Comparison of ENCODE assay signal across 21 cellular contexts in genomic region chr7:2282185-2282751, GRCh38. TPM values are rescaled to one million over a fixed set of nuclear protein-coding genes. Genes with fewer than 3 reads are reported as not detected.
A peak's percentile ranks its signal among the peaks of the same experiment; 100 is the strongest.
DNase-seq lines count a peak whose midpoint lies in the region; ATAC-seq and TF ChIP-seq lines count a peak whose summit lies in the region.
"Had no signal": no experiment of that assay in that cellular context is flagged by ENCODE, and none has a peak within 500 bp of the region (broad histone marks: within the 10 kb centered on the region; RNA-seq: fewer than 3 reads in every experiment).

No MANE protein-coding gene starts in this region.

- H3K18ac ChIP-seq in neuronal stem cell (ENCODE audit: low read length), result no peak overlapping the region

- H3K27me3 Mint-ChIP-seq in glutamatergic neuron (ENCODE audit: unreplicated experiment) (peaks cover 4% of the 10 kb centered on the region), MCF 10A (ENCODE audit: insufficient read depth, unreplicated experiment) (no peaks in the 10 kb centered on the region)
- H3K27me3 Mint-ChIP-seq: IgD-negative memory B cell; stimulated activated naive CD8-positive, alpha-beta T cell treated with anti-CD3 and anti-CD28 coated beads, Interleukin-15, Interleukin-2, amounts not matched to agents 100 ng/mL and 50 ng/mL, for 24 hours; T-cell had no signal

- no peak overlapping the region for H2BK120ac ChIP-seq in neuronal stem cell (ENCODE audit: low read depth, low read length)

- no peak overlapping the region for H3K4me3 ChIP-seq in BLaER1 treated with 17β-estradiol and CSF1 and Interleukin-3, amounts not matched to agents 10 nM and 100 nM
- no peak overlapping the region for H3K4me3 ChIP-seq in neuronal stem cell (ENCODE audit: low read length in 2 of 2)
- H3K4me3 ChIP-seq: gastrocnemius medialis had no signal

- DNase-seq in glutamatergic neuron (no peak), neuronal stem cell (ENCODE audit: low spot score) (no peak), dedifferentiated amniotic fluid mesenchymal stem cell (ENCODE audit: extremely low spot score) (no peak), NCI-H69 (lab: John Stamatoyannopoulos, UW) (no peak), MCF 10A (ENCODE audit: unreplicated experiment) (no peak)
- DNase-seq: activated CD4-positive, CD25-positive, alpha-beta regulatory T cell treated with anti-CD3 and anti-CD28 coated beads, Interleukin-2, amount 50 U/mL, for 72 hours; activated CD8-positive, alpha-beta memory T cell treated with anti-CD3 and anti-CD28 coated beads, Interleukin-2, amount 50 U/mL, for 4 hours; activated naive CD4-positive, alpha-beta T cell treated with Interleukin-2 at 50 U/mL for 16 hours; brain microvascular endothelial cell; Calu3; gastrocnemius medialis; NCI-H2171; RPMI8226; stimulated activated CD4-positive, alpha-beta T cell treated with anti-CD3 and anti-CD28 coated beads, Interleukin-12 subunit alpha, Interleukin-12 subunit beta, amount 100 ng/mL, for 4 hours; T-cell had no signal

- peak overlapping the region; percentile 43 for H3K27ac Mint-ChIP-seq in glutamatergic neuron (ENCODE audit: unreplicated experiment)
- H3K27ac Mint-ChIP-seq in MCF 10A (ENCODE audit: low read depth, unreplicated experiment), result no peak overlapping the region
- H3K27ac Mint-ChIP-seq: stimulated activated naive CD8-positive, alpha-beta T cell treated with anti-CD3 and anti-CD28 coated beads, Interleukin-15, Interleukin-2, amounts not matched to agents 100 ng/mL and 50 ng/mL, for 24 hours; T-cell had no signal

- H3K23ac ChIP-seq in neuronal stem cell (ENCODE audit: low read depth, low read length, poor library complexity), result peak overlapping the region; percentile 91

- H4K91ac ChIP-seq in neuronal stem cell (ENCODE audit: low read depth, low read length, poor library complexity), result no peak overlapping the region

- peak overlapping the region; percentile 65 for H4K8ac ChIP-seq in neuronal stem cell (ENCODE audit: low read depth, low read length)

- H3K27me3 ChIP-seq in BLaER1 treated with 17β-estradiol and CSF1 and Interleukin-3, amounts not matched to agents 10 nM and 100 nM, result no peaks in the 10 kb centered on the region
- no peaks in the 10 kb centered on the region for H3K27me3 ChIP-seq in neuronal stem cell (ENCODE audit: control insufficient read depth in 3 of 3, insufficient read depth in 3 of 3, low read depth in 1 of 3, low read length in 3 of 3)
- H3K27me3 ChIP-seq: brain microvascular endothelial cell, gastrocnemius medialis had no signal

- H3K4me1 ChIP-seq in BLaER1 treated with 17β-estradiol and CSF1 and Interleukin-3, amounts not matched to agents 10 nM and 100 nM, result peaks cover 37 to 47% (median 43%) of the 10 kb centered on the region in 10 experiments
- H3K4me1 ChIP-seq in neuronal stem cell (ENCODE audit: control insufficient read depth in 2 of 2, insufficient read depth in 1 of 2, low read depth in 1 of 2, low read length in 2 of 2), result peaks cover 9 to 10% of the 10 kb centered on the region in 2 donors
- H3K4me1 ChIP-seq: gastrocnemius medialis, parathyroid adenoma had no signal

- no peak overlapping the region for H2BK5ac ChIP-seq in neuronal stem cell (ENCODE audit: low read length)

- H2BK15ac ChIP-seq in neuronal stem cell (ENCODE audit: low read length), result no peak overlapping the region

- peak overlapping the region; percentile 9 to 68 (median 39); a peak in 20 of 22 replicates for H3K4me2 ChIP-seq in BLaER1 treated with 17β-estradiol and CSF1 and Interleukin-3, amounts not matched to agents 10 nM and 100 nM
- no peak overlapping the region for H3K4me2 ChIP-seq in neuronal stem cell (ENCODE audit: insufficient read depth, low read length, poor library complexity, severe bottlenecking)

- POLR2A ChIA-PET in MCF 10A (lab: Yijun Ruan, JAX), result no interaction called here

- H2AK5ac ChIP-seq in neuronal stem cell (ENCODE audit: low read depth, low read length), result no peak overlapping the region

- no peaks in the 10 kb centered on the region for H3K36me3 Mint-ChIP-seq in glutamatergic neuron (ENCODE audit: unreplicated experiment)
- peaks cover 13% of the 10 kb centered on the region for H3K36me3 Mint-ChIP-seq in MCF 10A (ENCODE audit: insufficient read depth, unreplicated experiment)

- peak overlapping the region in 7 of 11 experiments; percentile 6 to 45 (median 28); a peak in 3 of 22 replicates for H3K9ac ChIP-seq in BLaER1 treated with 17β-estradiol and CSF1 and Interleukin-3, amounts not matched to agents 10 nM and 100 nM
- no peak overlapping the region for H3K9ac ChIP-seq in neuronal stem cell (ENCODE audit: low read depth, low read length, poor library complexity)
- H3K9ac ChIP-seq: parathyroid adenoma had no signal

- BruUV-seq in MCF 10A (replicated peaks; lab: Mats Ljungman, UMichigan), result no TSS peak

- no peak overlapping the region for H3K27ac ChIP-seq in BLaER1 treated with 17β-estradiol and CSF1 and Interleukin-3, amounts not matched to agents 10 nM and 100 nM
- H3K27ac ChIP-seq in VCaP, result peak overlapping the region; percentile 11; the same call in 1 of the 2 replicates
- H3K27ac ChIP-seq in neuronal stem cell (replicated peaks; ENCODE audit: low read length), result no peak overlapping the region
- H3K27ac ChIP-seq: brain microvascular endothelial cell, gastrocnemius medialis, parathyroid adenoma had no signal

- WGBS in neuronal stem cell (ENCODE audit: extremely low coverage in 2 of 2, insufficient read length in 2 of 2, insufficient replicate concordance in 1 of 2), 2 donors, result no CpG with 5 or more reads among the region's 14 CpGs

- no peak overlapping the region for H3K14ac ChIP-seq in neuronal stem cell (ENCODE audit: low read length)

- peaks cover 27 to 95% (median 49%) of the 10 kb centered on the region in 11 experiments; a peak in 21 of 22 replicates for H4K20me1 ChIP-seq in BLaER1 treated with 17β-estradiol and CSF1 and Interleukin-3, amounts not matched to agents 10 nM and 100 nM

- H3K36me3 ChIP-seq in BLaER1 treated with 17β-estradiol and CSF1 and Interleukin-3, amounts not matched to agents 10 nM and 100 nM, result peaks cover 0 to 52% (median 5%) of the 10 kb centered on the region in 11 experiments; a peak in 9 of 22 replicates
- H3K36me3 ChIP-seq in neuronal stem cell (replicated peaks in 1 of 2; ENCODE audit: control insufficient read depth in 2 of 2, insufficient read depth in 2 of 2, low read length in 2 of 2), result peaks cover 2 to 6% of the 10 kb centered on the region in 2 donors
- H3K36me3 ChIP-seq: gastrocnemius medialis had no signal

- TF ChIP-seq CTCF in VCaP (conservative IDR thresholded peaks at IDR 0.05) (no peak), glutamatergic neuron (IDR thresholded peaks at IDR 0.05; ENCODE audit: partially characterized antibody, unreplicated experiment) (no peak), MCF 10A (IDR thresholded peaks at IDR 0.05; ENCODE audit: unreplicated experiment) (no peak)

- intact Hi-C loops in MCF 10A (cut with micrococcal nuclease), result no loop called here

- no peak for ATAC-seq in GM19463 (IDR thresholded peaks at IDR 0.05; ENCODE audit: unreplicated experiment)
- ATAC-seq: gastrocnemius medialis, T-cell had no signal

- H3K4me1 Mint-ChIP-seq in glutamatergic neuron (ENCODE audit: low read depth, unreplicated experiment) (peaks cover 10% of the 10 kb centered on the region), MCF 10A (ENCODE audit: insufficient read depth, unreplicated experiment) (no peaks in the 10 kb centered on the region)

- no peak overlapping the region for H2AFZ ChIP-seq in neuronal stem cell (ENCODE audit: low read length)
- H2AFZ ChIP-seq: parathyroid adenoma had no signal

- no peak overlapping the region for H3K4ac ChIP-seq in neuronal stem cell (ENCODE audit: low read length)

- H3K4me3 Mint-ChIP-seq in glutamatergic neuron (ENCODE audit: unreplicated experiment) (no peak overlapping the region), MCF 10A (ENCODE audit: unreplicated experiment) (no peak overlapping the region)
- H3K4me3 Mint-ChIP-seq: stimulated activated naive CD8-positive, alpha-beta T cell treated with anti-CD3 and anti-CD28 coated beads, Interleukin-15, Interleukin-2, amounts not matched to agents 100 ng/mL and 50 ng/mL, for 24 hours; T-cell had no signal

- CTCF ChIA-PET in MCF 10A (lab: Yijun Ruan, JAX), result interaction anchor here (0.8 kb wide), 1 partner anchor 1091 kb away, joined by 4 read pairs; no protein-coding TSS in a partner anchor

- no peak overlapping the region for H2BK12ac ChIP-seq in neuronal stem cell (ENCODE audit: low read length)

- no peaks in the 10 kb centered on the region for H3K9me3 Mint-ChIP-seq in glutamatergic neuron (ENCODE audit: unreplicated experiment)
- H3K9me3 Mint-ChIP-seq in MCF 10A (ENCODE audit: unreplicated experiment), result no peaks in the 10 kb centered on the region
- H3K9me3 Mint-ChIP-seq: IgD-negative memory B cell; stimulated activated naive CD8-positive, alpha-beta T cell treated with anti-CD3 and anti-CD28 coated beads, Interleukin-15, Interleukin-2, amounts not matched to agents 100 ng/mL and 50 ng/mL, for 24 hours; T-cell had no signal

- peaks cover 6% of the 10 kb centered on the region for H3K79me1 ChIP-seq in neuronal stem cell (ENCODE audit: low read depth, low read length)

- H3K9me3 ChIP-seq in BLaER1 treated with 17β-estradiol and CSF1 and Interleukin-3, amounts not matched to agents 10 nM and 100 nM (replicated peaks in 1 of 11), result no peaks in the 10 kb centered on the region
- H3K9me3 ChIP-seq in neuronal stem cell (replicated peaks in 1 of 2; ENCODE audit: control insufficient read depth in 2 of 2, insufficient read depth in 1 of 2, low read depth in 1 of 2, low read length in 2 of 2), result peaks cover 0 to 1% of the 10 kb centered on the region in 2 donors
- H3K9me3 ChIP-seq: gastrocnemius medialis had no signal

RNA-seq across cellular contexts. Expression of gene SNX8, which starts 32.0 kb away (rescaled TPM):
- total RNA-seq in glutamatergic neuron (ENCODE audit: unreplicated experiment) (22.2 TPM), MCF 10A (2022) (31.0 and 31.2 TPM in 2 replicates)
- polyA plus RNA-seq in neuronal stem cell (2013, experiment 1 of 2), result 10.4 TPM
- 12.5 TPM for polyA plus RNA-seq in neuronal stem cell (2013, experiment 2 of 2)

RNA-seq across cellular contexts. Expression of gene NUDT1, which starts 40.2 kb away (rescaled TPM):
- 19.5 TPM for total RNA-seq in glutamatergic neuron (ENCODE audit: unreplicated experiment)
- polyA plus RNA-seq in neuronal stem cell (2013, experiment 1 of 2), result 46.7 TPM
- polyA plus RNA-seq in neuronal stem cell (2013, experiment 2 of 2), result 46.4 TPM
- 20.3 and 27.2 TPM in 2 replicates for total RNA-seq in MCF 10A (2022)

RNA-seq across cellular contexts. Expression of gene MRM2, which starts 40.3 kb away (rescaled TPM):
- total RNA-seq in glutamatergic neuron (ENCODE audit: unreplicated experiment) (28.1 TPM), MCF 10A (2022) (26.9 and 32.1 TPM in 2 replicates)
- polyA plus RNA-seq in neuronal stem cell (2013, experiment 1 of 2), result 21.4 TPM
- 21.4 TPM for polyA plus RNA-seq in neuronal stem cell (2013, experiment 2 of 2)

RNA-seq across cellular contexts. Expression of gene MAD1L1, which starts 49.5 kb away (rescaled TPM):
- total RNA-seq in glutamatergic neuron (ENCODE audit: unreplicated experiment) (57.6 TPM), MCF 10A (2022) (25.2 and 32.0 TPM in 2 replicates)
- 20.0 TPM for polyA plus RNA-seq in neuronal stem cell (2013, experiment 1 of 2)
- 18.9 TPM for polyA plus RNA-seq in neuronal stem cell (2013, experiment 2 of 2)
